ENCODE assay signal across 25 cellular contexts in the genomic region with DNA sequence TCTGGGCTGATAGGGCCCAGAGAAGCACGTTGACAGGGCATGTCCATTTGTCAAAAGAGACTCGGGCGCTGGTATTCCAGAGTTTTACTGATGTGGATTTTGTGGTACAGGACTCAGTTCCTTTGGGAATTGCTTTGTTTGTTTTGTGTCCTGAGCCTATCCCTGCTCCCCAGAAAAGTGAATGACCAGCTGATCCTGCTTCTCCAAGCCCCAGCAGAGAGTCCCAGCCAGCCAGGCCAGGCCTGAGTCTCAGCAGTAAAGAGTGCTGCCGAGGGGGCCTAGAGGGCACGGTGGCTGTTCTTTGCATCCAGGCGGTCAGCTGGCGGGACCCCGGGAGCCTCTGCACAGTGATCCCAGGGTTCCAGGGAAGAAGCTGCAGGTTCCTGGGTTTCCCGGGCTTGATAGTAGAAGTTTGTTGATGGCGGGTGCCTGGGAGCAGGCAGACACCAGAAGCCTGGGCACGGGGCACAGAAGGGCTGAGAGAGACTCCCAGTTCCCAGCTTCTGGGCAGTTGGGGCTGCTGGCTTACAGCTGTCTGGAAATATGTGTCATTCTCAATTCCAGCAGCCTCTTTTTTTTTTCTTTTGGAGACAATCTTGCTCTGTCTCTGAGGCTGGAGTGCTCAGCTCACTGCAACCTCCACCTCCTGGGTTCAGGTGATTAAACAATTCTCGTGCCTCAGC. TPM values are rescaled to one million over a fixed set of nuclear protein-coding genes. Genes with fewer than 3 reads are reported as not detected.
DNase-seq lines count a peak whose midpoint lies in the region; ATAC-seq and TF ChIP-seq lines count a peak whose summit lies in the region.
"Had no signal": no experiment of that assay in that cellular context is flagged by ENCODE, and none has a peak within 500 bp of the region (broad histone marks: within the 10 kb centered on the region; RNA-seq: fewer than 3 reads in every experiment).

No MANE protein-coding gene starts in this region.

- DNase-seq in D341Med (ENCODE audit: low spot score) (peak; percentile 16), GM23338 (ENCODE audit: low spot score) (no peak), SJCRH30 (peak; percentile 90 to 95), myocyte (ENCODE audit: low read depth) (peak; percentile 59), lower lobe of right lung (no peak)
- DNase-seq: C1 segment of cervical spinal cord; Caco-2; CD4-positive, alpha-beta memory T cell; DMS153; DND-41; GM23248; H9; HFFc6; NCI-H1048; NCI-H1417; NCI-H2029 treated with DMSO at 0.1 percent for 48 hours; NCI-H345; PC-9; Right ventricle myocardium superior; T-helper 2 cell had no signal

- H3K4me3 ChIP-seq in GM23338 (no peak overlapping the region), SJCRH30 (peak overlapping the region; percentile 14), lower lobe of right lung (no peak overlapping the region)
- H3K4me3 ChIP-seq: GM23248, PC-9 had no signal

- intact Hi-C loops in lower lobe of right lung (cut with DNase I) = no loop called here

- H3K27ac ChIP-seq in GM23338 (ENCODE audit: low read depth) (no peak overlapping the region), SJCRH30 (peak overlapping the region; percentile 97), lower lobe of right lung (no peak overlapping the region)
- H3K27ac ChIP-seq: GM23248, KMS-11, PC-9 had no signal

- H3K9me3 ChIP-seq in SJCRH30 (replicated peaks) (no peaks in the 10 kb centered on the region), lower lobe of right lung (no peaks in the 10 kb centered on the region)
- H3K9me3 ChIP-seq: Caco-2 had no signal

- no peak for TF ChIP-seq CTCF in GM23338 (conservative IDR thresholded peaks at IDR 0.05; ENCODE audit: low read depth in 2 of 2)
- TF ChIP-seq CTCF in lower lobe of right lung (IDR thresholded peaks at IDR 0.05) = no peak

- no peaks in the 10 kb centered on the region for H3K4me1 Mint-ChIP-seq in GM23338
- H3K4me1 Mint-ChIP-seq: CD4-positive, alpha-beta memory T cell had no signal

- peak overlapping the region; percentile 56; the same call in 1 of the 2 replicates for H2AFZ ChIP-seq in GM23338
- H2AFZ ChIP-seq: GM23248, PC-9 had no signal

- H3K27me3 Mint-ChIP-seq in GM23338 (ENCODE audit: insufficient read depth, low read depth, poor library complexity) = peaks cover 27% of the 10 kb centered on the region

- H3K36me3 ChIP-seq in GM23338 (ENCODE audit: insufficient read depth) = no peaks in the 10 kb centered on the region
- peaks cover 81% of the 10 kb centered on the region for H3K36me3 ChIP-seq in SJCRH30
- no peaks in the 10 kb centered on the region for H3K36me3 ChIP-seq in lower lobe of right lung

- ATAC-seq in GM23338 (no peak), lower lobe of right lung (no peak), HG02981 (IDR thresholded peaks at IDR 0.05; ENCODE audit: unreplicated experiment) (no peak), HG02610 (IDR thresholded peaks at IDR 0.05; ENCODE audit: unreplicated experiment) (no peak)

- no peak overlapping the region for H3K27ac Mint-ChIP-seq in GM23338
- H3K27ac Mint-ChIP-seq: CD4-positive, alpha-beta memory T cell; H9; HFFc6 had no signal

- H3K4me2 ChIP-seq in GM23338 = no peak overlapping the region
- H3K4me2 ChIP-seq: KMS-11, PC-9 had no signal

- no peaks in the 10 kb centered on the region for H3K9me2 ChIP-seq in GM23338 (ENCODE audit: insufficient read depth)

- no peaks in the 10 kb centered on the region for H3K9me3 Mint-ChIP-seq in GM23338
- H3K9me3 Mint-ChIP-seq: CD4-positive, alpha-beta memory T cell; H9; HFFc6 had no signal

- H3K36me3 Mint-ChIP-seq in GM23338 (ENCODE audit: low read depth) = no peaks in the 10 kb centered on the region; the same call in 2 of the 3 replicates
- H3K36me3 Mint-ChIP-seq: CD4-positive, alpha-beta memory T cell had no signal

- H3F3A ChIP-seq in GM23338 (replicated peaks; ENCODE audit: low read depth) = no peaks in the 10 kb centered on the region

- no peaks in the 10 kb centered on the region for H3K4me1 ChIP-seq in GM23338 (ENCODE audit: insufficient read depth)
- H3K4me1 ChIP-seq in SJCRH30 = peaks cover 54% of the 10 kb centered on the region
- no peaks in the 10 kb centered on the region for H3K4me1 ChIP-seq in lower lobe of right lung
- H3K4me1 ChIP-seq: Caco-2 had no signal

- H3K79me2 ChIP-seq in GM23338 (replicated peaks; ENCODE audit: insufficient read depth) = no peaks in the 10 kb centered on the region

- no peaks in the 10 kb centered on the region for H4K20me1 ChIP-seq in GM23338 (replicated peaks; ENCODE audit: insufficient read depth)

- no peak overlapping the region for H3K4me3 Mint-ChIP-seq in GM23338
- H3K4me3 Mint-ChIP-seq: CD4-positive, alpha-beta memory T cell; H9; HFFc6 had no signal

- H3K27me3 ChIP-seq in GM23338 (ENCODE audit: insufficient read depth) (peaks cover 26% of the 10 kb centered on the region), SJCRH30 (no peaks in the 10 kb centered on the region), lower lobe of right lung (ENCODE audit: low read depth) (peaks cover 8% of the 10 kb centered on the region)

TF ChIP-seq in GM23338, 12 proteins besides CTCF, POLR2A, EP300 and RAD21:
- TF ChIP-seq NANOG (IDR thresholded peaks at IDR 0.05; ENCODE audit: borderline replicate concordance) (no peak), ZNF331 (CRISPR knock-in tag; IDR thresholded peaks at IDR 0.05; ENCODE audit: low read depth) (no peak)
- TF ChIP-seq, protein P1, sequence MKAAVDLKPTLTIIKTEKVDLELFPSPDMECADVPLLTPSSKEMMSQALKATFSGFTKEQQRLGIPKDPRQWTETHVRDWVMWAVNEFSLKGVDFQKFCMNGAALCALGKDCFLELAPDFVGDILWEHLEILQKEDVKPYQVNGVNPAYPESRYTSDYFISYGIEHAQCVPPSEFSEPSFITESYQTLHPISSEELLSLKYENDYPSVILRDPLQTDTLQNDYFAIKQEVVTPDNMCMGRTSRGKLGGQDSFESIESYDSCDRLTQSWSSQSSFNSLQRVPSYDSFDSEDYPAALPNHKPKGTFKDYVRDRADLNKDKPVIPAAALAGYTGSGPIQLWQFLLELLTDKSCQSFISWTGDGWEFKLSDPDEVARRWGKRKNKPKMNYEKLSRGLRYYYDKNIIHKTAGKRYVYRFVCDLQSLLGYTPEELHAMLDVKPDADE (IDR thresholded peaks at IDR 0.05) = no peak

RNA-seq across cellular contexts. Expression of a gene that starts 8.7 kb away (rescaled TPM):
- total RNA-seq in GM23338 (2014; rRNA removed; shearing (Covaris generic)) = 0.78 TPM in 1 of 2 replicates, not detected in the other
- 0.11 and 0.14 TPM in 2 replicates for polyA plus RNA-seq in GM23338 (2016; fragmentation: Nextera tagmentation; extraction: Ambion mirVana)
- total RNA-seq in SJCRH30 (2014; rRNA removed; shearing (Covaris generic)) = 28.5 and 31.8 TPM in 2 replicates
- total RNA-seq in myocyte (not detected in 2 replicates), lower lobe of right lung (not detected)
- polyA plus RNA-seq in myocyte (2012) = 0.04 TPM
- total RNA-seq: A673; CD4-positive, alpha-beta memory T cell; GM23248; H9; Right ventricle myocardium superior; RPMI7951 had no signal
- polyA plus RNA-seq: GM23248 had no signal

RNA-seq across cellular contexts. Expression of a gene that starts 20.5 kb away (rescaled TPM):
- 77.7 and 80.3 TPM in 2 replicates for total RNA-seq in GM23338 (2014; rRNA removed; shearing (Covaris generic))
- polyA plus RNA-seq in GM23338 (2016; fragmentation: Nextera tagmentation; extraction: Ambion mirVana) = 35.1 and 37.6 TPM in 2 replicates
- total RNA-seq in SJCRH30 (2014; rRNA removed; shearing (Covaris generic)) = 93.7 and 101 TPM in 2 replicates
- 17.4 and 21.4 TPM in 2 replicates for total RNA-seq in myocyte
- polyA plus RNA-seq in myocyte (2012) = 13.7 TPM
- total RNA-seq in lower lobe of right lung = 18.4 TPM

Comparison
In these comparisons a context has a peak if more than half of its experiments do, and no peak if none do; other contexts are left out.
1. DNase-seq: peak in D341Med (single experiment), SJCRH30 (2 of 2) and myocyte (single experiment); none in GM23338 (single experiment) and lower lobe of right lung (single experiment).
2. RNA of a gene that starts 8.7 kb away (total RNA-seq): 28.5 to 31.8 TPM in SJCRH30; not detected in lower lobe of right lung (single experiment), 0.78 TPM in GM23338 and not detected in myocyte; every median in the first group is over 10 times any median in the second.